Comparison of ENCODE assay signal across 1 cellular context in genomic region chr11:118771481-118772278, GRCh38.
TF ChIP-seq lines count a peak whose summit lies in the region.

No MANE protein-coding gene starts in this region.

TF ChIP-seq in SK-N-SH, 30 proteins besides CTCF, POLR2A, EP300 and RAD21 (continued from another document):
- TF ChIP-seq IRF3 (IDR thresholded peaks at IDR 0.05; ENCODE audit: low read depth, low read length) = no peak
